34 cellular contexts compared by ENCODE assay signal in the genomic region with DNA sequence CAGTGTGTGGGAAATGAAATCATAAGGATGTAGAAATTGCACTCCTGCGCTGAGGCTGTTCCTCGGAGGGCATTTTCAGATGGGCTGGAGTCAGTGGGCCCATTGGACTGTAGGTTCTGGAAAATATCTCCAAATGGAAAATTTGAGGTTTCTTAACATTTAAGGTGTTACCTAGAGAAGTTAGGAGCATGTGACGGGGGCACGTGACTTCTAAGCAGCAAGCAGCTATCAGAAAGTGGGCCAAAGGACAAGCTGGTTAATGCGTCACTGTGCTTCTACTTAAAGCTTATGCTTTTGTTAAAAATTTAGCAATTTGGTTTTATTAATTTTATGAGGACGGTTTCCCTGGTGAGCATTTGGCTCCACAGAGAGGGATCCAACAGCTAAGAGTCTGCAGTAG.
DNase-seq lines count a peak whose midpoint lies in the region; ATAC-seq, FAIRE-seq and TF ChIP-seq lines count a peak whose summit lies in the region.
"Had no signal": no experiment of that assay in that cellular context is flagged by ENCODE, and none has a peak within 500 bp of the region (broad histone marks: within the 10 kb centered on the region; RNA-seq: fewer than 3 reads in every experiment).

No MANE protein-coding gene starts in this region.

- CTCF ChIA-PET in A549 (lab: Yijun Ruan, JAX) (interaction anchor here (0.6 kb wide), 1 partner anchor 1118 kb away, joined by 4 read pairs; no protein-coding TSS in a partner anchor), K562 (lab: Yijun Ruan, JAX; ENCODE audit: low intra/inter-chr PET ratio) (no interaction called here)
- CTCF ChIA-PET in activated naive CD4-positive, alpha-beta T cell treated with anti-CD3 and anti-CD28 coated beads for 36 hours (lab: Charles Lee) = no interaction called here

- H3K9me3 Mint-ChIP-seq in activated naive CD4-positive, alpha-beta T cell treated with anti-CD3 and anti-CD28 coated beads for 36 hours = peaks cover 4% of the 10 kb centered on the region

- no peak overlapping the region for H3K4me3 Mint-ChIP-seq in activated naive CD4-positive, alpha-beta T cell treated with anti-CD3 and anti-CD28 coated beads for 36 hours
- H3K4me3 Mint-ChIP-seq: B cell; CD14-positive monocyte; CD4-positive, alpha-beta memory T cell; CD4-positive, alpha-beta T cell; CD4-positive, CD25-positive, alpha-beta regulatory T cell; CD8-positive, alpha-beta memory T cell; CD8-positive, alpha-beta T cell had no signal

- no peak overlapping the region for H3K27ac Mint-ChIP-seq in activated naive CD4-positive, alpha-beta T cell treated with anti-CD3 and anti-CD28 coated beads for 36 hours
- H3K27ac Mint-ChIP-seq: B cell; CD4-positive, alpha-beta memory T cell; CD4-positive, alpha-beta T cell; CD4-positive, CD25-positive, alpha-beta regulatory T cell; CD8-positive, alpha-beta memory T cell; CD8-positive, alpha-beta T cell had no signal

- DNase-seq in A549 (ENCODE audit: low read depth in 1 of 2, low spot score in 1 of 2) = no peak
- no peak for DNase-seq in K562 (ENCODE audit: extremely low read depth in 1 of 4, low spot score in 3 of 4)
- peak; percentile 3 for DNase-seq in ecto neural progenitor cell (ENCODE audit: low spot score)
- DNase-seq in activated naive CD4-positive, alpha-beta T cell treated with anti-CD3 and anti-CD28 coated beads for 36 hours = no peak
- DNase-seq in substantia nigra (lab: John Stamatoyannopoulos, UW) = no peak
- DNase-seq in amniotic stem cell (lab: John Stamatoyannopoulos, UW) = no peak
- DNase-seq: 8988T; ACHN; AML-193; BE2C; C1 segment of cervical spinal cord; Caco-2; Calu3; CD4-positive, alpha-beta memory T cell; CD4-positive, alpha-beta T cell; CD4-positive, CD25-positive, alpha-beta regulatory T cell; CD8-positive, alpha-beta memory T cell; CD8-positive, alpha-beta T cell; COR-L47; DMS 273 treated with DMSO at 0.1 percent for 48 hours; DMS153; DMS53; DMS79; DMS79 treated with DMSO at 0.1 percent for 48 hours; DND-41; EL had no signal

- no peaks in the 10 kb centered on the region for H3K36me3 ChIP-seq in K562 (ENCODE audit: control insufficient read depth, insufficient read depth, low read length)
- H3K36me3 ChIP-seq: BE2C; BLaER1; BLaER1 treated with 17β-estradiol and CSF1 and Interleukin-3, amounts not matched to agents 10 nM and 100 nM had no signal

- H3K36me3 Mint-ChIP-seq in activated naive CD4-positive, alpha-beta T cell treated with anti-CD3 and anti-CD28 coated beads for 36 hours (ENCODE audit: low read depth) = no peaks in the 10 kb centered on the region
- H3K36me3 Mint-ChIP-seq: CD14-positive monocyte; CD4-positive, alpha-beta memory T cell; CD4-positive, CD25-positive, alpha-beta regulatory T cell; CD8-positive, alpha-beta memory T cell; CD8-positive, alpha-beta T cell had no signal

- H3K4me2 ChIP-seq in A549 = no peak overlapping the region
- no peak overlapping the region for H3K4me2 ChIP-seq in K562 (ENCODE audit: insufficient read depth, low read length)
- H3K4me2 ChIP-seq: BLaER1; BLaER1 treated with 17β-estradiol and CSF1 and Interleukin-3, amounts not matched to agents 10 nM and 100 nM had no signal

- TF ChIP-seq POLR2A in A549 (IDR thresholded peaks at IDR 0.05; ENCODE audit: low read length) = no peak
- TF ChIP-seq POLR2A in K562 (conservative IDR thresholded peaks at IDR 0.05) = no peak

- H2AFZ ChIP-seq in K562 (ENCODE audit: low read depth, low read length) = no peak overlapping the region

- no peak overlapping the region for H3K27ac ChIP-seq in A549
- no peak overlapping the region for H3K27ac ChIP-seq in K562 (ENCODE audit: extremely low read depth, low read depth, low read length)
- H3K27ac ChIP-seq in substantia nigra (ENCODE audit: low read depth, low read length, poor library complexity, severe bottlenecking) = no peak overlapping the region
- H3K27ac ChIP-seq: 22Rv1; BLaER1; BLaER1 treated with 17β-estradiol and CSF1 and Interleukin-3, amounts not matched to agents 10 nM and 100 nM; C4-2B had no signal

- TF ChIP-seq CTCF in A549 (IDR thresholded peaks at IDR 0.05) (no peak), K562 (IDR thresholded peaks at IDR 0.05 in 2 of 3, conservative IDR thresholded peaks at IDR 0.05 in 1 of 3; ENCODE audit: insufficient read depth in 2 of 3, low read depth in 1 of 3, low read length in 3 of 3) (no peak)

- no peaks in the 10 kb centered on the region for H4K20me1 ChIP-seq in K562 (replicated peaks; ENCODE audit: control insufficient read depth, insufficient read depth, low read length)
- H4K20me1 ChIP-seq: BLaER1; BLaER1 treated with 17β-estradiol and CSF1 and Interleukin-3, amounts not matched to agents 10 nM and 100 nM had no signal

- no peaks in the 10 kb centered on the region for H3K9me1 ChIP-seq in K562 (ENCODE audit: control insufficient read depth, insufficient read depth, low read length)

- H3K4me3 ChIP-seq in A549 (no peak overlapping the region), K562 (no peak overlapping the region)
- H3K4me3 ChIP-seq: BLaER1; BLaER1 treated with 17β-estradiol and CSF1 and Interleukin-3, amounts not matched to agents 10 nM and 100 nM had no signal

- no peak for FAIRE-seq in A549 (lab: Jason Lieb, UNC)
- FAIRE-seq in K562 (lab: Jason Lieb, UNC) = no peak
- FAIRE-seq: A204.1, D721Med had no signal

- H3K4me1 ChIP-seq in A549 (no peaks in the 10 kb centered on the region), K562 (replicated peaks in 1 of 2; ENCODE audit: control insufficient read depth in 2 of 2, insufficient read depth in 2 of 2, low read length in 2 of 2) (no peaks in the 10 kb centered on the region)
- H3K4me1 ChIP-seq: BLaER1; BLaER1 treated with 17β-estradiol and CSF1 and Interleukin-3, amounts not matched to agents 10 nM and 100 nM; Caco-2 had no signal

- POLR2A ChIA-PET in A549 (lab: Yijun Ruan, JAX) = no interaction called here
- POLR2A ChIA-PET in K562 (lab: Yijun Ruan, JAX) = no interaction called here

- H3K79me2 ChIP-seq in K562 (ENCODE audit: control insufficient read depth, insufficient read depth, low read length) = no peaks in the 10 kb centered on the region

- ATAC-seq in A549 (no peak), K562 (no peak)
- ATAC-seq: CD8-positive, alpha-beta T cell had no signal

- no TSS peak for BruUV-seq in K562 (replicated peaks; lab: Mats Ljungman, UMichigan)

- in situ Hi-C loops in K562 (cut with MboI) = no loop called here

- no peaks in the 10 kb centered on the region for H3K9me3 ChIP-seq in A549
- H3K9me3 ChIP-seq in K562 (replicated peaks; ENCODE audit: control insufficient read depth, insufficient read depth, low read depth, low read length) = no peaks in the 10 kb centered on the region
- H3K9me3 ChIP-seq: BE2C; BLaER1; BLaER1 treated with 17β-estradiol and CSF1 and Interleukin-3, amounts not matched to agents 10 nM and 100 nM; Caco-2 had no signal

- no peaks in the 10 kb centered on the region for H3K4me1 Mint-ChIP-seq in activated naive CD4-positive, alpha-beta T cell treated with anti-CD3 and anti-CD28 coated beads for 36 hours (ENCODE audit: low read depth)
- H3K4me1 Mint-ChIP-seq: B cell; CD14-positive monocyte; CD4-positive, alpha-beta memory T cell; CD4-positive, CD25-positive, alpha-beta regulatory T cell; CD8-positive, alpha-beta memory T cell had no signal

- intact Hi-C loops in K562 (cut with micrococcal nuclease) = no loop called here
- intact Hi-C loops in activated naive CD4-positive, alpha-beta T cell treated with anti-CD3 and anti-CD28 coated beads for 36 hours (cut with micrococcal nuclease) = no loop called here

- TF ChIP-seq EP300 in A549 (IDR thresholded peaks at IDR 0.05) (no peak), K562 (IDR thresholded peaks at IDR 0.05; ENCODE audit: low read length) (no peak)

- whole genome bisulfite sequencing in A549 (ENCODE audit: missing lambda C conversion rate) = 29% methylated on average over 6 of the region's 6 CpGs
- WGBS in K562 (ENCODE audit: insufficient coverage, low coverage, missing lambda C conversion rate) = 0% methylated on average over 6 of the region's 6 CpGs

- no peaks in the 10 kb centered on the region for H3K27me3 ChIP-seq in K562 (ENCODE audit: control insufficient read depth in 2 of 2, insufficient read depth in 2 of 2, low read length in 2 of 2)
- H3K27me3 ChIP-seq: BE2C; BLaER1; BLaER1 treated with 17β-estradiol and CSF1 and Interleukin-3, amounts not matched to agents 10 nM and 100 nM had no signal

- H3K9ac ChIP-seq in K562 (ENCODE audit: insufficient read depth in 1 of 2, low read depth in 2 of 2, low read length in 2 of 2) = no peak overlapping the region
- H3K9ac ChIP-seq: BLaER1; BLaER1 treated with 17β-estradiol and CSF1 and Interleukin-3, amounts not matched to agents 10 nM and 100 nM had no signal

- no peak for TF ChIP-seq RAD21 in A549 (conservative IDR thresholded peaks at IDR 0.05 in 1 of 2, IDR thresholded peaks at IDR 0.05 in 1 of 2)
- TF ChIP-seq RAD21 in K562 (CRISPR knock-in tag; conservative IDR thresholded peaks at IDR 0.05 in 1 of 2, IDR thresholded peaks at IDR 0.05 in 1 of 2) = no peak

- H3K27me3 Mint-ChIP-seq in activated naive CD4-positive, alpha-beta T cell treated with anti-CD3 and anti-CD28 coated beads for 36 hours (ENCODE audit: low read depth) = no peaks in the 10 kb centered on the region
- H3K27me3 Mint-ChIP-seq: B cell; CD4-positive, alpha-beta memory T cell; CD4-positive, alpha-beta T cell; CD4-positive, CD25-positive, alpha-beta regulatory T cell; CD8-positive, alpha-beta memory T cell had no signal

TF ChIP-seq in A549, 52 proteins besides CTCF, POLR2A, EP300 and RAD21 (continues in another document):
- TF ChIP-seq ZSCAN20 (CRISPR knock-in tag; IDR thresholded peaks at IDR 0.05) = no peak
- TF ChIP-seq HOXA7 (CRISPR knock-in tag; IDR thresholded peaks at IDR 0.05) = no peak
- TF ChIP-seq, protein P1, sequence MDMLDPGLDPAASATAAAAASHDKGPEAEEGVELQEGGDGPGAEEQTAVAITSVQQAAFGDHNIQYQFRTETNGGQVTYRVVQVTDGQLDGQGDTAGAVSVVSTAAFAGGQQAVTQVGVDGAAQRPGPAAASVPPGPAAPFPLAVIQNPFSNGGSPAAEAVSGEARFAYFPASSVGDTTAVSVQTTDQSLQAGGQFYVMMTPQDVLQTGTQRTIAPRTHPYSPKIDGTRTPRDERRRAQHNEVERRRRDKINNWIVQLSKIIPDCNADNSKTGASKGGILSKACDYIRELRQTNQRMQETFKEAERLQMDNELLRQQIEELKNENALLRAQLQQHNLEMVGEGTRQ (IDR thresholded peaks at IDR 0.05) = 0 out of 2 replicates have a peak, but pooled peaks have one; percentile 14

TF ChIP-seq in K562, 482 proteins besides CTCF, POLR2A, EP300 and RAD21 (continues in another document):
- TF ChIP-seq SRSF1 (IDR thresholded peaks at IDR 0.05; ENCODE audit: low read depth, low read length) (no peak), RAD51 (IDR thresholded peaks at IDR 0.05; ENCODE audit: borderline replicate concordance, low read depth) (peak; percentile 32; the same call in 1 of the 2 replicates)
